ENCODE assay signal across 11 cellular contexts in the genomic region with DNA sequence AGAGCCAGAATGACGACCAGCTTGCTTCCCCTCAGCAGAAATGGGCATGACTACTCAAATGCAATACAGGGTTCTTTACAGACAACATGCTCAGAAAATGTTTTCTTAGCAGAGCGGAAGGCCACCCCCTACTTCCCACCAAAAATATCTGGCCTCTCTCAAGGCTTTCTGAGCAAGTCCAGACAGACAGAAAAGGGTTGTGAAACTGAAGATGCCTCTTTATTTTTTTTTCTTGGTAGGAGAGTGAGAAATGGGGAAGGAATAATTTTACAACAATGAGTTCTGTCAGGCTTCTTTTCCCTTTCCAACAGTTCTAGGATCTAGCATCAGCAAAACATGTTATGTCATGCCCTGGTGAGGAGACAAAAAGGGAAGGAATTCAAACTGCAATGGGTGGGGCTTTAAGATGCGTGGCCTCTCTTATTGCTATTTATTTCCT.
A peak's percentile ranks its signal among the peaks of the same experiment; 100 is the strongest.
DNase-seq lines count a peak whose midpoint lies in the region; ATAC-seq and TF ChIP-seq lines count a peak whose summit lies in the region.
"Had no signal": no experiment of that assay in that cellular context is flagged by ENCODE, and none has a peak within 500 bp of the region (broad histone marks: within the 10 kb centered on the region; RNA-seq: fewer than 3 reads in every experiment).

No MANE protein-coding gene starts in this region.

- H3K4me3 ChIP-seq in PC-3 (ENCODE audit: low read length) (no peak overlapping the region), fibroblast of the aortic adventitia (ENCODE audit: low read depth, low read length) (no peak overlapping the region), osteoblast (ENCODE audit: insufficient read depth, low read length) (no peak overlapping the region)

- ATAC-seq in PC-3 (no peak), HG03442 (IDR thresholded peaks at IDR 0.05; ENCODE audit: unreplicated experiment) (no peak), GM18870 (IDR thresholded peaks at IDR 0.05; ENCODE audit: unreplicated experiment) (no peak)
- ATAC-seq: effector memory CD8-positive, alpha-beta T cell had no signal

- H4K20me1 ChIP-seq in PC-3 (ENCODE audit: low read length): no peaks in the 10 kb centered on the region
- no peaks in the 10 kb centered on the region for H4K20me1 ChIP-seq in osteoblast (ENCODE audit: insufficient read depth, low read length)

- no peak for TF ChIP-seq CTCF in PC-3 (conservative IDR thresholded peaks at IDR 0.05; ENCODE audit: low read depth, low read length)
- no peak for TF ChIP-seq CTCF in fibroblast of the aortic adventitia (IDR thresholded peaks at IDR 0.05; ENCODE audit: insufficient read depth, low read length)
- TF ChIP-seq CTCF in osteoblast (IDR thresholded peaks at IDR 0.05; ENCODE audit: extremely low read depth, low read depth, low read length): no peak

- no peaks in the 10 kb centered on the region for H3K79me2 ChIP-seq in PC-3 (ENCODE audit: low read length)
- H3K79me2 ChIP-seq in osteoblast (ENCODE audit: insufficient read depth, low read length): no peaks in the 10 kb centered on the region

- H2AFZ ChIP-seq in PC-3 (ENCODE audit: low read length) (peak overlapping the region; percentile 33), osteoblast (ENCODE audit: low read length) (peak overlapping the region; percentile 76)

- DNase-seq in EL: peak; percentile 54
- no peak for DNase-seq in PC-3
- peak; percentile 78 for DNase-seq in fibroblast of the aortic adventitia (ENCODE audit: low read depth)
- no peak for DNase-seq in osteoblast (ENCODE audit: insufficient read length, low spot score, missing footprints)
- no peak for DNase-seq in NCI-H82 (lab: John Stamatoyannopoulos, UW)
- no peak for DNase-seq in activated naive CD4-positive, alpha-beta T cell (lab: John Stamatoyannopoulos, UW)
- DNase-seq: activated CD8-positive, alpha-beta memory T cell treated with anti-CD3 and anti-CD28 coated beads, Interleukin-2, amount 50 U/mL, for 4 hours; effector memory CD8-positive, alpha-beta T cell; SHP77 had no signal

- H3K9me3 ChIP-seq in PC-3 (ENCODE audit: low read length) (no peaks in the 10 kb centered on the region), osteoblast (ENCODE audit: low read depth, low read length) (no peaks in the 10 kb centered on the region)

- POLR2A ChIA-PET in PC-3 (lab: Charles Lee; ENCODE audit: unreplicated experiment): interaction anchor here (0.6 kb wide), 1 partner anchor 1547 kb away, joined by 3 read pairs; no protein-coding TSS in a partner anchor

- H3K4me2 ChIP-seq in PC-3 (ENCODE audit: low read length) (no peak overlapping the region), osteoblast (ENCODE audit: insufficient read depth, low read length) (peak overlapping the region; percentile 3)

- H3K27me3 ChIP-seq in PC-3 (ENCODE audit: low read length) (no peaks in the 10 kb centered on the region), osteoblast (ENCODE audit: insufficient read depth, low read length) (no peaks in the 10 kb centered on the region)

- no peak overlapping the region for H3K27ac ChIP-seq in PC-3 (ENCODE audit: low read length)
- H3K27ac ChIP-seq in osteoblast (ENCODE audit: low read depth, low read length): peak overlapping the region; percentile 43

- intact Hi-C loops in PC-3 (cut with micrococcal nuclease): no loop called here

- peaks cover 9% of the 10 kb centered on the region for H3F3A ChIP-seq in PC-3 (ENCODE audit: low read length, unreplicated experiment)

- peaks cover 65% of the 10 kb centered on the region for H3K4me1 ChIP-seq in PC-3 (ENCODE audit: insufficient read depth, low read length)
- H3K4me1 ChIP-seq in osteoblast (ENCODE audit: insufficient read depth, low read length): peaks cover 34% of the 10 kb centered on the region

- H3K9me2 ChIP-seq in PC-3 (replicated peaks; ENCODE audit: low read length): no peaks in the 10 kb centered on the region

- no TSS peak for BruUV-seq in PC-3 (replicated peaks; lab: Mats Ljungman, UMichigan)

- CTCF ChIA-PET in PC-3 (lab: Charles Lee): no interaction called here

- H3K36me3 ChIP-seq in PC-3 (ENCODE audit: low read depth, low read length) (no peaks in the 10 kb centered on the region), osteoblast (ENCODE audit: insufficient read depth, low read length) (no peaks in the 10 kb centered on the region)

- H3K9ac ChIP-seq in PC-3 (ENCODE audit: low read length): no peak overlapping the region

Comparison
In these comparisons a context has a peak if more than half of its experiments do, and no peak if none do; other contexts are left out.
1. DNase-seq: peak in EL (single experiment) and fibroblast of the aortic adventitia (single experiment); none in PC-3 (single experiment), osteoblast (single experiment), NCI-H82 (single experiment) and activated naive CD4-positive, alpha-beta T cell (0 of 4).